8 cellular contexts compared by ENCODE assay signal in genomic region chr16:19375561-19376158, GRCh38. TPM values are rescaled to one million over a fixed set of nuclear protein-coding genes. Genes with fewer than 3 reads are reported as not detected.
DNase-seq lines count a peak whose midpoint lies in the region; ATAC-seq and TF ChIP-seq lines count a peak whose summit lies in the region.

No MANE protein-coding gene starts in this region.

- H3K27ac ChIP-seq in body of pancreas: no peak overlapping the region

- TF ChIP-seq POLR2A in body of pancreas (IDR thresholded peaks at IDR 0.05): no peak

- no peaks in the 10 kb centered on the region for H3K36me3 ChIP-seq in NT2/D1 (ENCODE audit: insufficient read depth, insufficient read length, low read length)
- H3K36me3 ChIP-seq in body of pancreas (replicated peaks in 1 of 2; ENCODE audit: insufficient read depth in 1 of 2, low read depth in 2 of 2): no peaks in the 10 kb centered on the region

- H3K9me3 ChIP-seq in NT2/D1 (ENCODE audit: insufficient read depth, low read length) (no peaks in the 10 kb centered on the region), body of pancreas (no peaks in the 10 kb centered on the region)

- no peak overlapping the region for H3K9ac ChIP-seq in NT2/D1 (ENCODE audit: insufficient read length, low read depth)

- WGBS in body of pancreas, 2 donors: 27 to 30% methylated on average over 4 of the region's 4 CpGs

- H3K27me3 ChIP-seq in NT2/D1 (ENCODE audit: insufficient read depth, insufficient read length) (no peaks in the 10 kb centered on the region), body of pancreas (no peaks in the 10 kb centered on the region)

- H3K4me1 ChIP-seq in NT2/D1 (ENCODE audit: insufficient read depth, insufficient read length): no peaks in the 10 kb centered on the region
- H3K4me1 ChIP-seq in body of pancreas: peaks cover 6% of the 10 kb centered on the region

- peak; percentile 59 to 87 (median 83) for TF ChIP-seq CTCF in body of pancreas (IDR thresholded peaks at IDR 0.05)

- peak; percentile 35 for DNase-seq in COR-L47 (lab: John Stamatoyannopoulos, UW)
- DNase-seq in HEK293T (ENCODE audit: extremely low spot score): peak; percentile 70
- peak; percentile 49 for DNase-seq in NT2/D1 (ENCODE audit: low read depth, low spot score)
- peak; percentile 31 to 54 (median 45) for DNase-seq in body of pancreas
- peak; percentile 80 for DNase-seq in inferior parietal cortex (ENCODE audit: extremely low spot score)
- peak; percentile 26 for DNase-seq in stimulated activated CD4-positive, alpha-beta T cell treated with anti-CD3 and anti-CD28 coated beads, Interleukin-1b, Interleukin-23, amount 100 ng/mL, for 48 hours
- no peak for DNase-seq in ureter (ENCODE audit: low spot score)

- H3K4me3 ChIP-seq in NT2/D1 (ENCODE audit: insufficient read length, low read depth) (no peak overlapping the region), body of pancreas (no peak overlapping the region)

- CTCF ChIA-PET in HEK293T (lab: Yijun Ruan, JAX): interaction anchor here (0.6 to 1.2 kb wide), 2 partner anchors 213 to 290 kb away, joined by 6 read pairs; no protein-coding TSS in a partner anchor

- ATAC-seq in body of pancreas (peak; percentile 53), HG03139 (IDR thresholded peaks at IDR 0.05; ENCODE audit: unreplicated experiment) (no peak)

- POLR2A ChIA-PET in HEK293T (lab: Yijun Ruan, JAX): no interaction called here

- intact Hi-C loops in body of pancreas (cut with DNase I): loop anchor here (5.0 to 10.0 kb wide), 2 partner anchors 211 to 288 kb away; partner anchors contain the start of gene SYT17

TF ChIP-seq in HEK293T, 16 proteins besides CTCF, POLR2A, EP300 and RAD21:
- TF ChIP-seq ELF4 (IDR thresholded peaks at IDR 0.05): no peak
- peak; percentile 94 for TF ChIP-seq PKNOX1 (IDR thresholded peaks at IDR 0.05)
- no peak for TF ChIP-seq TARDBP (IDR thresholded peaks at IDR 0.05)
- TF ChIP-seq FOXM1 (IDR thresholded peaks at IDR 0.05; ENCODE audit: borderline replicate concordance): no peak
- no peak for TF ChIP-seq LEF1 (IDR thresholded peaks at IDR 0.05; ENCODE audit: borderline replicate concordance)
- no peak for TF ChIP-seq NFRKB (IDR thresholded peaks at IDR 0.05)
- TF ChIP-seq SUZ12 (IDR thresholded peaks at IDR 0.05): no peak
- TF ChIP-seq ZNF384 (IDR thresholded peaks at IDR 0.05): peak; percentile 68
TF ChIP-seq in HEK293T: peak in this region for 2.

RNA-seq across cellular contexts. Expression of gene TMC5, which starts 42.0 kb away (rescaled TPM):
- total RNA-seq in body of pancreas (1 to 10 TPM in 1 of 2 donors, under 1 TPM in 1; 0.66 to 2.3 TPM), ureter (21.1 TPM)
